Comparison of ENCODE assay signal across 8 cellular contexts in genomic region chr1:61588736-61589381, GRCh38.
DNase-seq lines count a peak whose midpoint lies in the region; ATAC-seq and TF ChIP-seq lines count a peak whose summit lies in the region.

No MANE protein-coding gene starts in this region.

- H3K9me3 ChIP-seq in Loucy (ENCODE audit: insufficient read depth, low read depth, low read length): no peaks in the 10 kb centered on the region
- H3K9me3 ChIP-seq in spleen: no peaks in the 10 kb centered on the region

- 38 to 56% (median 51%) methylated on average over 6 of the region's 6 CpGs for WGBS in spleen, 5 donors

- DNase-seq in GM03348 (ENCODE audit: low spot score) (peak; percentile 34), HCEC 1CT (peak; percentile 42), SHP77 treated with DMSO at 0.1 percent for 48 hours (lab: John Stamatoyannopoulos, UW) (peak; percentile 41), left cardiac atrium (peak; percentile 52), spleen (no peak), hippocampal formation (lab: John Stamatoyannopoulos, UW) (no peak)
- DNase-seq in activated naive CD4-positive, alpha-beta T cell treated with Interleukin-2 at 50 U/mL for 16 hours: peak; percentile 58

- H3K79me2 ChIP-seq in Loucy (ENCODE audit: insufficient read depth, low read length): no peaks in the 10 kb centered on the region

- no peaks in the 10 kb centered on the region for H3K9me2 ChIP-seq in Loucy (replicated peaks; ENCODE audit: low read depth, low read length)

- no peak overlapping the region for H3K4me2 ChIP-seq in Loucy (ENCODE audit: low read depth, low read length, poor library complexity, severe bottlenecking)

- H3K4me1 ChIP-seq in Loucy (ENCODE audit: insufficient read depth, low read length, poor library complexity, severe bottlenecking) (no peaks in the 10 kb centered on the region), spleen (peaks cover 0 to 8% (median 0%) of the 10 kb centered on the region in 6 donors)

- peak; percentile 45 to 74 for ATAC-seq in left cardiac atrium

- H3K27me3 ChIP-seq in Loucy (ENCODE audit: insufficient read depth, low read length, poor library complexity, severe bottlenecking) (no peaks in the 10 kb centered on the region), spleen (replicated peaks in 1 of 7) (no peaks in the 10 kb centered on the region)

- no peak overlapping the region for H3K9ac ChIP-seq in Loucy (ENCODE audit: low read depth, low read length, poor library complexity, severe bottlenecking)

- intact Hi-C loops in left cardiac atrium (cut with DNase I) (no loop called here), spleen (cut with DNase I; ENCODE audit: low total_unique reads) (no loop called here)

- TF ChIP-seq CTCF in Loucy (conservative IDR thresholded peaks at IDR 0.05; ENCODE audit: low read length) (peak; percentile 98), spleen (IDR thresholded peaks at IDR 0.05 in 8 of 11, conservative IDR thresholded peaks at IDR 0.05 in 3 of 11) (peak; percentile 24 to 77 (median 68))

- H3F3A ChIP-seq in Loucy (ENCODE audit: low read depth): no peaks in the 10 kb centered on the region

- no peaks in the 10 kb centered on the region for H3K36me3 ChIP-seq in Loucy (ENCODE audit: insufficient read depth, low read length)
- no peaks in the 10 kb centered on the region for H3K36me3 ChIP-seq in spleen

- no peaks in the 10 kb centered on the region for H4K20me1 ChIP-seq in Loucy (ENCODE audit: insufficient read depth, low read length, poor library complexity, severe bottlenecking)

- no peak overlapping the region for H3K27ac ChIP-seq in spleen

- H3K4me3 ChIP-seq in Loucy (ENCODE audit: low read length, poor library complexity, severe bottlenecking) (no peak overlapping the region), spleen (no peak overlapping the region)

- H2AFZ ChIP-seq in Loucy (ENCODE audit: low read length): peak overlapping the region; percentile 91

- TF ChIP-seq POLR2A in spleen (IDR thresholded peaks at IDR 0.05): no peak

Comparison
In these comparisons a context has a peak if more than half of its experiments do, and no peak if none do; other contexts are left out.
1. DNase-seq: peak in GM03348 (single experiment), HCEC 1CT (single experiment), SHP77 treated with DMSO at 0.1 percent for 48 hours (single experiment), activated naive CD4-positive, alpha-beta T cell treated with Interleukin-2 at 50 U/mL for 16 hours (single experiment) and left cardiac atrium (single experiment); none in spleen (single experiment) and hippocampal formation (0 of 2).